1 cellular context compared by ENCODE assay signal in the genomic region with DNA sequence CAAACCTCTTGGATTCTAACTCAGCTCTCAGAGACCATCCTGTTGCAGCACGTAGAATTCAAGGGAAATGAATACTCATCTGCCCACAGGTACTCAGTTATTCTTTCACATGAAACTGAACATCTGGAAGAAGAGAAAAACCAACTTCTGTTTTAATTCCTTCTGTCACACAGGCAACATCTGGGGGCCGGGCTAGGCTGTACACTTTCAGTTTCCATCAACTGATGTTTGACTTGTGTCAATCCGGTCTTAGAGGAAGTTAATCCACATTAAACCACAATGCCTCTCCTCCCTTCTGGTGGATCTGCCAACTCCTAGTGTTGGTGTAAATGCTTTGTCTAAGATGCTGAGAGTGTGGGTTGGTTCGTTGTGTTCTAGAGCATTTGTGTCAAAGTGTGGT.
TF ChIP-seq lines count a peak whose summit lies in the region.

No MANE protein-coding gene starts in this region.

TF ChIP-seq in HepG2, 621 proteins besides CTCF, POLR2A, EP300 and RAD21:
- TF ChIP-seq ZMYM4 (CRISPR knock-in tag; IDR thresholded peaks at IDR 0.05): no peak
- no peak for TF ChIP-seq ZFP62 (CRISPR knock-in tag; IDR thresholded peaks at IDR 0.05)
- TF ChIP-seq, protein P1, sequence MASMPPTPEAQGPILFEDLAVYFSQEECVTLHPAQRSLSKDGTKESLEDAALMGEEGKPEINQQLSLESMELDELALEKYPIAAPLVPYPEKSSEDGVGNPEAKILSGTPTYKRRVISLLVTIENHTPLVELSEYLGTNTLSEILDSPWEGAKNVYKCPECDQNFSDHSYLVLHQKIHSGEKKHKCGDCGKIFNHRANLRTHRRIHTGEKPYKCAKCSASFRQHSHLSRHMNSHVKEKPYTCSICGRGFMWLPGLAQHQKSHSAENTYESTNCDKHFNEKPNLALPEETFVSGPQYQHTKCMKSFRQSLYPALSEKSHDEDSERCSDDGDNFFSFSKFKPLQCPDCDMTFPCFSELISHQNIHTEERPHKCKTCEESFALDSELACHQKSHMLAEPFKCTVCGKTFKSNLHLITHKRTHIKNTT (CRISPR knock-in tag; IDR thresholded peaks at IDR 0.05): no peak
- TF ChIP-seq SOX5 (CRISPR knock-in tag; IDR thresholded peaks at IDR 0.05; ENCODE audit: borderline replicate concordance): no peak
- TF ChIP-seq HMG20B (CRISPR knock-in tag; conservative IDR thresholded peaks at IDR 0.05): no peak
- TF ChIP-seq, protein P2, sequence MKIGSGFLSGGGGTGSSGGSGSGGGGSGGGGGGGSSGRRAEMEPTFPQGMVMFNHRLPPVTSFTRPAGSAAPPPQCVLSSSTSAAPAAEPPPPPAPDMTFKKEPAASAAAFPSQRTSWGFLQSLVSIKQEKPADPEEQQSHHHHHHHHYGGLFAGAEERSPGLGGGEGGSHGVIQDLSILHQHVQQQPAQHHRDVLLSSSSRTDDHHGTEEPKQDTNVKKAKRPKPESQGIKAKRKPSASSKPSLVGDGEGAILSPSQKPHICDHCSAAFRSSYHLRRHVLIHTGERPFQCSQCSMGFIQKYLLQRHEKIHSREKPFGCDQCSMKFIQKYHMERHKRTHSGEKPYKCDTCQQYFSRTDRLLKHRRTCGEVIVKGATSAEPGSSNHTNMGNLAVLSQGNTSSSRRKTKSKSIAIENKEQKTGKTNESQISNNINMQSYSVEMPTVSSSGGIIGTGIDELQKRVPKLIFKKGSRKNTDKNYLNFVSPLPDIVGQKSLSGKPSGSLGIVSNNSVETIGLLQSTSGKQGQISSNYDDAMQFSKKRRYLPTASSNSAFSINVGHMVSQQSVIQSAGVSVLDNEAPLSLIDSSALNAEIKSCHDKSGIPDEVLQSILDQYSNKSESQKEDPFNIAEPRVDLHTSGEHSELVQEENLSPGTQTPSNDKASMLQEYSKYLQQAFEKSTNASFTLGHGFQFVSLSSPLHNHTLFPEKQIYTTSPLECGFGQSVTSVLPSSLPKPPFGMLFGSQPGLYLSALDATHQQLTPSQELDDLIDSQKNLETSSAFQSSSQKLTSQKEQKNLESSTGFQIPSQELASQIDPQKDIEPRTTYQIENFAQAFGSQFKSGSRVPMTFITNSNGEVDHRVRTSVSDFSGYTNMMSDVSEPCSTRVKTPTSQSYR (CRISPR knock-in tag; IDR thresholded peaks at IDR 0.05; ENCODE audit: borderline replicate concordance): no peak
- TF ChIP-seq RORA (CRISPR knock-in tag; IDR thresholded peaks at IDR 0.05): no peak
- TF ChIP-seq ZNF781 (CRISPR knock-in tag; IDR thresholded peaks at IDR 0.05; ENCODE audit: borderline replicate concordance, not compliant biosample characterization): no peak
- no peak for TF ChIP-seq GLI4 (CRISPR knock-in tag; IDR thresholded peaks at IDR 0.05; ENCODE audit: borderline replicate concordance)
- no peak for TF ChIP-seq SP1 (IDR thresholded peaks at IDR 0.05)
- no peak for TF ChIP-seq SP1 (CRISPR knock-in tag; IDR thresholded peaks at IDR 0.05)
- no peak for TF ChIP-seq ATM (IDR thresholded peaks at IDR 0.05; ENCODE audit: borderline replicate concordance)
- TF ChIP-seq, protein P3, sequence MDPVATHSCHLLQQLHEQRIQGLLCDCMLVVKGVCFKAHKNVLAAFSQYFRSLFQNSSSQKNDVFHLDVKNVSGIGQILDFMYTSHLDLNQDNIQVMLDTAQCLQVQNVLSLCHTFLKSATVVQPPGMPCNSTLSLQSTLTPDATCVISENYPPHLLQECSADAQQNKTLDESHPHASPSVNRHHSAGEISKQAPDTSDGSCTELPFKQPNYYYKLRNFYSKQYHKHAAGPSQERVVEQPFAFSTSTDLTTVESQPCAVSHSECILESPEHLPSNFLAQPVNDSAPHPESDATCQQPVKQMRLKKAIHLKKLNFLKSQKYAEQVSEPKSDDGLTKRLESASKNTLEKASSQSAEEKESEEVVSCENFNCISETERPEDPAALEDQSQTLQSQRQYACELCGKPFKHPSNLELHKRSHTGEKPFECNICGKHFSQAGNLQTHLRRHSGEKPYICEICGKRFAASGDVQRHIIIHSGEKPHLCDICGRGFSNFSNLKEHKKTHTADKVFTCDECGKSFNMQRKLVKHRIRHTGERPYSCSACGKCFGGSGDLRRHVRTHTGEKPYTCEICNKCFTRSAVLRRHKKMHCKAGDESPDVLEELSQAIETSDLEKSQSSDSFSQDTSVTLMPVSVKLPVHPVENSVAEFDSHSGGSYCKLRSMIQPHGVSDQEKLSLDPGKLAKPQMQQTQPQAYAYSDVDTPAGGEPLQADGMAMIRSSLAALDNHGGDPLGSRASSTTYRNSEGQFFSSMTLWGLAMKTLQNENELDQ (CRISPR knock-in tag; IDR thresholded peaks at IDR 0.05; ENCODE audit: borderline replicate concordance): no peak
- TF ChIP-seq TP53 (CRISPR knock-in tag; conservative IDR thresholded peaks at IDR 0.05): no peak
- TF ChIP-seq ZNF577 (CRISPR knock-in tag; IDR thresholded peaks at IDR 0.05; ENCODE audit: borderline replicate concordance, low read depth): no peak
- no peak for TF ChIP-seq ZNF816 (CRISPR knock-in tag; IDR thresholded peaks at IDR 0.05; ENCODE audit: borderline replicate concordance)
- TF ChIP-seq CBFB (CRISPR knock-in tag; IDR thresholded peaks at IDR 0.05): no peak
- no peak for TF ChIP-seq HHEX (CRISPR knock-in tag; IDR thresholded peaks at IDR 0.05)
- TF ChIP-seq, protein P4, sequence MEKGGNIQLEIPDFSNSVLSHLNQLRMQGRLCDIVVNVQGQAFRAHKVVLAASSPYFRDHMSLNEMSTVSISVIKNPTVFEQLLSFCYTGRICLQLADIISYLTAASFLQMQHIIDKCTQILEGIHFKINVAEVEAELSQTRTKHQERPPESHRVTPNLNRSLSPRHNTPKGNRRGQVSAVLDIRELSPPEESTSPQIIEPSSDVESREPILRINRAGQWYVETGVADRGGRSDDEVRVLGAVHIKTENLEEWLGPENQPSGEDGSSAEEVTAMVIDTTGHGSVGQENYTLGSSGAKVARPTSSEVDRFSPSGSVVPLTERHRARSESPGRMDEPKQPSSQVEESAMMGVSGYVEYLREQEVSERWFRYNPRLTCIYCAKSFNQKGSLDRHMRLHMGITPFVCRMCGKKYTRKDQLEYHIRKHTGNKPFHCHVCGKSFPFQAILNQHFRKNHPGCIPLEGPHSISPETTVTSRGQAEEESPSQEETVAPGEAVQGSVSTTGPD (CRISPR knock-in tag; IDR thresholded peaks at IDR 0.05): no peak
